Comparison of ENCODE assay signal across 18 cellular contexts in genomic region chr3:183907911-183908331, GRCh38. TPM values are rescaled to one million over a fixed set of nuclear protein-coding genes. Genes with fewer than 3 reads are reported as not detected.
DNase-seq lines count a peak whose midpoint lies in the region; ATAC-seq and TF ChIP-seq lines count a peak whose summit lies in the region.
"Had no signal": no experiment of that assay in that cellular context is flagged by ENCODE, and none has a peak within 500 bp of the region (broad histone marks: within the 10 kb centered on the region; RNA-seq: fewer than 3 reads in every experiment).

No MANE protein-coding gene starts in this region.

- TF ChIP-seq CTCF in SK-N-SH (IDR thresholded peaks at IDR 0.05) = no peak
- no peak for TF ChIP-seq CTCF in WERI-Rb-1 (IDR thresholded peaks at IDR 0.05; ENCODE audit: low read depth, low read length)
- TF ChIP-seq CTCF in foreskin fibroblast (IDR thresholded peaks at IDR 0.05; ENCODE audit: low read depth, low read length) = no peak

- POLR2A ChIA-PET in SK-N-SH (lab: Yijun Ruan, JAX) = no interaction called here
- POLR2A ChIA-PET in CD4-positive, alpha-beta memory T cell (lab: Charles Lee; ENCODE audit: partially characterized antibody) = no interaction called here

- no peaks in the 10 kb centered on the region for H3K4me1 Mint-ChIP-seq in CD4-positive, alpha-beta memory T cell

- no peak overlapping the region for H3K4me3 ChIP-seq in SK-N-SH (ENCODE audit: low read depth in 2 of 2, low read length in 1 of 2)
- peak overlapping the region; percentile 8; the same call in 1 of the 2 replicates for H3K4me3 ChIP-seq in WERI-Rb-1 (ENCODE audit: low read depth, low read length)
- no peak overlapping the region for H3K4me3 ChIP-seq in CD4-positive, alpha-beta memory T cell (ENCODE audit: low read length in 2 of 2)
- no peak overlapping the region for H3K4me3 ChIP-seq in foreskin fibroblast (ENCODE audit: low read depth in 1 of 2, low read length in 2 of 2)
- H3K4me3 ChIP-seq: PC-9, SK-N-MC had no signal

- TF ChIP-seq RAD21 in SK-N-SH (IDR thresholded peaks at IDR 0.05; ENCODE audit: low read length) = no peak

- CTCF ChIA-PET in SK-N-SH (lab: Yijun Ruan, JAX) = interaction anchor here (1.7 kb wide), 1 partner anchor 12 kb away, joined by 9 read pairs; no protein-coding TSS in a partner anchor
- CTCF ChIA-PET in CD4-positive, alpha-beta memory T cell (lab: Charles Lee; ENCODE audit: partially characterized antibody) = no interaction called here

- H3K9me3 Mint-ChIP-seq in CD4-positive, alpha-beta memory T cell = no peaks in the 10 kb centered on the region
- H3K9me3 Mint-ChIP-seq: CD4-positive, alpha-beta T cell had no signal

- H4K20me1 ChIP-seq in SK-N-SH (ENCODE audit: insufficient read depth) = no peaks in the 10 kb centered on the region

- intact Hi-C loops in CD4-positive, alpha-beta memory T cell (cut with micrococcal nuclease) = no loop called here

- H3K4me1 ChIP-seq in SK-N-SH (ENCODE audit: control insufficient read depth in 1 of 2, insufficient read depth in 2 of 2, low read depth in 1 of 2, low read length in 1 of 2) = peaks cover 0 to 6% of the 10 kb centered on the region in 2 experiments; a peak in 1 of 4 replicates
- H3K4me1 ChIP-seq in CD4-positive, alpha-beta memory T cell (ENCODE audit: insufficient read depth, low read length) = no peaks in the 10 kb centered on the region
- H3K4me1 ChIP-seq: BE2C had no signal

- H3K9me3 ChIP-seq in SK-N-SH (no peaks in the 10 kb centered on the region), WERI-Rb-1 (ENCODE audit: severe bottlenecking) (no peaks in the 10 kb centered on the region)
- no peaks in the 10 kb centered on the region for H3K9me3 ChIP-seq in CD4-positive, alpha-beta memory T cell (ENCODE audit: control insufficient read depth in 1 of 2, low read length in 2 of 2)
- H3K9me3 ChIP-seq: BE2C had no signal

- no peaks in the 10 kb centered on the region for H3K27me3 Mint-ChIP-seq in CD4-positive, alpha-beta memory T cell
- H3K27me3 Mint-ChIP-seq: CD4-positive, alpha-beta T cell had no signal

- H3K4me2 ChIP-seq in SK-N-SH = no peak overlapping the region
- H3K4me2 ChIP-seq: PC-9 had no signal

- no peaks in the 10 kb centered on the region for H3K36me3 Mint-ChIP-seq in CD4-positive, alpha-beta memory T cell

- no peak overlapping the region for H3K4me3 Mint-ChIP-seq in CD4-positive, alpha-beta memory T cell
- H3K4me3 Mint-ChIP-seq: CD4-positive, alpha-beta T cell had no signal

- H3K9ac ChIP-seq in SK-N-SH = no peak overlapping the region

- no peak overlapping the region for H3K27ac Mint-ChIP-seq in CD4-positive, alpha-beta memory T cell
- H3K27ac Mint-ChIP-seq: CD4-positive, alpha-beta T cell had no signal

- H3K79me2 ChIP-seq in SK-N-SH (ENCODE audit: insufficient read depth) = no peaks in the 10 kb centered on the region

- 73% methylated on average over 8 of the region's 16 CpGs for WGBS in SK-N-SH (ENCODE audit: low lambda C conversion rate)

- H3F3A ChIP-seq in SK-N-SH (replicated peaks; ENCODE audit: insufficient read depth) = no peaks in the 10 kb centered on the region

- H3K27ac ChIP-seq in SK-N-SH (ENCODE audit: low read depth in 2 of 2, low read length in 1 of 2) (no peak overlapping the region), WERI-Rb-1 (peak overlapping the region; percentile 72)
- H3K27ac ChIP-seq in CD4-positive, alpha-beta memory T cell (ENCODE audit: low read depth, low read length) = no peak overlapping the region
- H3K27ac ChIP-seq: 22Rv1, PC-9, SK-N-MC had no signal

- H3K36me3 ChIP-seq in SK-N-SH (replicated peaks in 1 of 2; ENCODE audit: control insufficient read depth in 1 of 2, insufficient read depth in 2 of 2, low read length in 1 of 2) (no peaks in the 10 kb centered on the region), WERI-Rb-1 (no peaks in the 10 kb centered on the region)
- no peaks in the 10 kb centered on the region for H3K36me3 ChIP-seq in CD4-positive, alpha-beta memory T cell (ENCODE audit: insufficient read depth, low read length)
- H3K36me3 ChIP-seq: BE2C had no signal

- peak; percentile 52 for DNase-seq in DMS 273 (lab: John Stamatoyannopoulos, UW; ENCODE audit: unreplicated experiment)
- no peak for DNase-seq in DMS 273 treated with DMSO at 0.1 percent for 48 hours (lab: John Stamatoyannopoulos, UW)
- DNase-seq in SK-N-SH = peak; percentile 32
- DNase-seq in WERI-Rb-1 = peak; percentile 86
- DNase-seq in HUDEP-2 (lab: John Stamatoyannopoulos, UW; ENCODE audit: unreplicated experiment in 76 of 76) = no peak
- DNase-seq in CD4-positive, alpha-beta memory T cell = no peak
- DNase-seq in foreskin fibroblast = no peak
- DNase-seq: BE2C; Calu3; CD4-positive, alpha-beta T cell; DND-41; KG1; NCI-H1417 treated with DMSO at 0.1 percent for 48 hours; NCI-H2171 treated with DMSO at 0.1 percent for 48 hours; PC-9 had no signal

- no peak overlapping the region for H2AFZ ChIP-seq in SK-N-SH (ENCODE audit: low read depth)
- H2AFZ ChIP-seq: PC-9 had no signal

- no peaks in the 10 kb centered on the region for H3K9me2 ChIP-seq in SK-N-SH

- ATAC-seq in SK-N-SH treated with all-trans-retinoic acid at 6 μM for 48 hours = no peak

- no peak for TF ChIP-seq EP300 in SK-N-SH (IDR thresholded peaks at IDR 0.05; ENCODE audit: borderline replicate concordance in 1 of 2, low read depth in 1 of 2, low read length in 1 of 2)

- H3K27me3 ChIP-seq in SK-N-SH (ENCODE audit: insufficient read depth) (no peaks in the 10 kb centered on the region; the same call in 1 of the 2 replicates), WERI-Rb-1 (ENCODE audit: insufficient read depth, low read depth, severe bottlenecking) (no peaks in the 10 kb centered on the region)
- no peaks in the 10 kb centered on the region for H3K27me3 ChIP-seq in CD4-positive, alpha-beta memory T cell (ENCODE audit: insufficient read depth, low read length)
- H3K27me3 ChIP-seq: BE2C had no signal

TF ChIP-seq in SK-N-SH, 30 proteins besides CTCF, POLR2A, EP300 and RAD21 (continues in another document):
- TF ChIP-seq, protein P1, sequence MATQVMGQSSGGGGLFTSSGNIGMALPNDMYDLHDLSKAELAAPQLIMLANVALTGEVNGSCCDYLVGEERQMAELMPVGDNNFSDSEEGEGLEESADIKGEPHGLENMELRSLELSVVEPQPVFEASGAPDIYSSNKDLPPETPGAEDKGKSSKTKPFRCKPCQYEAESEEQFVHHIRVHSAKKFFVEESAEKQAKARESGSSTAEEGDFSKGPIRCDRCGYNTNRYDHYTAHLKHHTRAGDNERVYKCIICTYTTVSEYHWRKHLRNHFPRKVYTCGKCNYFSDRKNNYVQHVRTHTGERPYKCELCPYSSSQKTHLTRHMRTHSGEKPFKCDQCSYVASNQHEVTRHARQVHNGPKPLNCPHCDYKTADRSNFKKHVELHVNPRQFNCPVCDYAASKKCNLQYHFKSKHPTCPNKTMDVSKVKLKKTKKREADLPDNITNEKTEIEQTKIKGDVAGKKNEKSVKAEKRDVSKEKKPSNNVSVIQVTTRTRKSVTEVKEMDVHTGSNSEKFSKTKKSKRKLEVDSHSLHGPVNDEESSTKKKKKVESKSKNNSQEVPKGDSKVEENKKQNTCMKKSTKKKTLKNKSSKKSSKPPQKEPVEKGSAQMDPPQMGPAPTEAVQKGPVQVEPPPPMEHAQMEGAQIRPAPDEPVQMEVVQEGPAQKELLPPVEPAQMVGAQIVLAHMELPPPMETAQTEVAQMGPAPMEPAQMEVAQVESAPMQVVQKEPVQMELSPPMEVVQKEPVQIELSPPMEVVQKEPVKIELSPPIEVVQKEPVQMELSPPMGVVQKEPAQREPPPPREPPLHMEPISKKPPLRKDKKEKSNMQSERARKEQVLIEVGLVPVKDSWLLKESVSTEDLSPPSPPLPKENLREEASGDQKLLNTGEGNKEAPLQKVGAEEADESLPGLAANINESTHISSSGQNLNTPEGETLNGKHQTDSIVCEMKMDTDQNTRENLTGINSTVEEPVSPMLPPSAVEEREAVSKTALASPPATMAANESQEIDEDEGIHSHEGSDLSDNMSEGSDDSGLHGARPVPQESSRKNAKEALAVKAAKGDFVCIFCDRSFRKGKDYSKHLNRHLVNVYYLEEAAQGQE (IDR thresholded peaks at IDR 0.05; ENCODE audit: low read depth, low read length) = no peak
- no peak for TF ChIP-seq GATA2 (CRISPR knock-in tag; IDR thresholded peaks at IDR 0.05)
- TF ChIP-seq SMC3 (IDR thresholded peaks at IDR 0.05; ENCODE audit: low read depth, low read length) = no peak
- TF ChIP-seq POLR2AphosphoS5 (IDR thresholded peaks at IDR 0.05; ENCODE audit: low read depth, low read length) = no peak

TF ChIP-seq in SK-N-SH treated with all-trans-retinoic acid at 6 μM for 48 hours, 23 proteins besides CTCF, POLR2A, EP300 and RAD21 (continues in another document):
- TF ChIP-seq GLIS3 (CRISPR knock-in tag; IDR thresholded peaks at IDR 0.05) (no peak), ZNF70 (CRISPR knock-in tag; IDR thresholded peaks at IDR 0.05) (no peak)
- TF ChIP-seq, protein P2, sequence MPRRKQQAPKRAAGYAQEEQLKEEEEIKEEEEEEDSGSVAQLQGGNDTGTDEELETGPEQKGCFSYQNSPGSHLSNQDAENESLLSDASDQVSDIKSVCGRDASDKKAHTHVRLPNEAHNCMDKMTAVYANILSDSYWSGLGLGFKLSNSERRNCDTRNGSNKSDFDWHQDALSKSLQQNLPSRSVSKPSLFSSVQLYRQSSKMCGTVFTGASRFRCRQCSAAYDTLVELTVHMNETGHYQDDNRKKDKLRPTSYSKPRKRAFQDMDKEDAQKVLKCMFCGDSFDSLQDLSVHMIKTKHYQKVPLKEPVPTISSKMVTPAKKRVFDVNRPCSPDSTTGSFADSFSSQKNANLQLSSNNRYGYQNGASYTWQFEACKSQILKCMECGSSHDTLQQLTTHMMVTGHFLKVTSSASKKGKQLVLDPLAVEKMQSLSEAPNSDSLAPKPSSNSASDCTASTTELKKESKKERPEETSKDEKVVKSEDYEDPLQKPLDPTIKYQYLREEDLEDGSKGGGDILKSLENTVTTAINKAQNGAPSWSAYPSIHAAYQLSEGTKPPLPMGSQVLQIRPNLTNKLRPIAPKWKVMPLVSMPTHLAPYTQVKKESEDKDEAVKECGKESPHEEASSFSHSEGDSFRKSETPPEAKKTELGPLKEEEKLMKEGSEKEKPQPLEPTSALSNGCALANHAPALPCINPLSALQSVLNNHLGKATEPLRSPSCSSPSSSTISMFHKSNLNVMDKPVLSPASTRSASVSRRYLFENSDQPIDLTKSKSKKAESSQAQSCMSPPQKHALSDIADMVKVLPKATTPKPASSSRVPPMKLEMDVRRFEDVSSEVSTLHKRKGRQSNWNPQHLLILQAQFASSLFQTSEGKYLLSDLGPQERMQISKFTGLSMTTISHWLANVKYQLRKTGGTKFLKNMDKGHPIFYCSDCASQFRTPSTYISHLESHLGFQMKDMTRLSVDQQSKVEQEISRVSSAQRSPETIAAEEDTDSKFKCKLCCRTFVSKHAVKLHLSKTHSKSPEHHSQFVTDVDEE (CRISPR knock-in tag; IDR thresholded peaks at IDR 0.05) = no peak

RNA-seq across cellular contexts. Expression of gene PARL, which starts 23.2 kb away (rescaled TPM):
- 50.1 and 58.5 TPM in 2 replicates for polyA plus RNA-seq in SK-N-SH (2012; rRNA removed)
- polyA plus RNA-seq in SK-N-SH (2012; cell fraction: cytosol; rRNA removed) = 67.0 and 79.0 TPM in 2 replicates
- 25.2 and 25.7 TPM in 2 replicates for polyA plus RNA-seq in SK-N-SH (2012; cell fraction: nucleus; rRNA removed)
- total RNA-seq in CD4-positive, alpha-beta memory T cell = 10 to 100 TPM; 46.9 to 50.2 TPM
- 100 to 1,000 TPM; 100 to 168 TPM for polyA plus RNA-seq in CD4-positive, alpha-beta memory T cell

Comparison
In these comparisons a context has a peak if more than half of its experiments do, and no peak if none do; other contexts are left out.
1. DNase-seq: peak in DMS 273 (single experiment), SK-N-SH (single experiment) and WERI-Rb-1 (single experiment); none in DMS 273 treated with DMSO at 0.1 percent for 48 hours (single experiment), HUDEP-2 (0 of 76), CD4-positive, alpha-beta memory T cell (0 of 5) and foreskin fibroblast (0 of 2).